In genomic region chr14:85106491-85106890, GRCh38 we compare ENCODE assay signal across 24 cellular contexts.
"Had no signal": no experiment of that assay in that cellular context is flagged by ENCODE, and none has a peak within 500 bp of the region (broad histone marks: within the 10 kb centered on the region; RNA-seq: fewer than 3 reads in every experiment).

No MANE protein-coding gene starts in this region.

- H3K36me3 ChIP-seq: colonic mucosa, esophagus squamous epithelium, gastrocnemius medialis, heart right ventricle, left lung, lower lobe of right lung had no signal

- H3K27ac ChIP-seq: colonic mucosa, epithelial cell of prostate, esophagus squamous epithelium, gastrocnemius medialis, heart right ventricle, left lung, lower lobe of right lung had no signal

- H3K4me3 ChIP-seq: colonic mucosa, esophagus squamous epithelium, gastrocnemius medialis, heart right ventricle, left lung, lower lobe of right lung, mucosa of descending colon had no signal

- ATAC-seq: effector memory CD8-positive, alpha-beta T cell; esophagus mucosa; gastrocnemius medialis; heart right ventricle; left cardiac atrium; left lung; left ventricle myocardium superior; lower lobe of right lung; mucosa of descending colon; naive thymus-derived CD8-positive, alpha-beta T cell had no signal

- H3K4me1 ChIP-seq: colonic mucosa, esophagus squamous epithelium, gastrocnemius medialis, heart right ventricle, left lung, lower lobe of right lung had no signal

- H3K27me3 ChIP-seq: colonic mucosa, esophagus squamous epithelium, gastrocnemius medialis, heart right ventricle, left lung had no signal

- H3K9me3 ChIP-seq: colonic mucosa, esophagus squamous epithelium, gastrocnemius medialis, heart right ventricle, lower lobe of right lung had no signal

- DNase-seq: colonic mucosa; cortex of kidney; effector CD4-positive, alpha-beta T cell; effector memory CD8-positive, alpha-beta T cell; endodermal cell; erythroblast; esophagus squamous epithelium; foreskin fibroblast; foreskin melanocyte; gastrocnemius medialis; glutamatergic neuron; head of caudate nucleus; heart right ventricle; hippocampal formation; left cardiac atrium; left lung; left ventricle myocardium superior; lower lobe of right lung; mesenchymal stem cell; mucosa of descending colon; naive B cell; naive thymus-derived CD8-positive, alpha-beta T cell had no signal
